ENCODE assay signal across 18 cellular contexts in genomic region chr16:27332105-27332504, GRCh38. TPM values are rescaled to one million over a fixed set of nuclear protein-coding genes. Genes with fewer than 3 reads are reported as not detected.
A peak's percentile ranks its signal among the peaks of the same experiment; 100 is the strongest.
DNase-seq lines count a peak whose midpoint lies in the region; ATAC-seq and TF ChIP-seq lines count a peak whose summit lies in the region.
"Had no signal": no experiment of that assay in that cellular context is flagged by ENCODE, and none has a peak within 500 bp of the region (broad histone marks: within the 10 kb centered on the region; RNA-seq: fewer than 3 reads in every experiment).

No MANE protein-coding gene starts in this region.

- H3K4me3 Mint-ChIP-seq in endothelial cell (ENCODE audit: unreplicated experiment) = peak overlapping the region; percentile 23
- H3K4me3 Mint-ChIP-seq: brain; CD8-positive, alpha-beta T cell; T-helper 1 cell treated with Interleukin-12 subunit alpha and Interleukin-12 subunit beta and Interleukin-4 antibody, amounts not matched to agents 30 μg/mL and 1 μg/mL, for 36 hours had no signal

- no peak overlapping the region for H2BK120ac ChIP-seq in trophoblast cell (ENCODE audit: insufficient read depth, low read length, poor library complexity)

- H3K4me3 ChIP-seq in ACC112 (ENCODE audit: low read depth, low read length) = no peak overlapping the region
- H3K4me3 ChIP-seq in neutrophil (ENCODE audit: low read depth in 1 of 2, low read length in 1 of 2) = no peak overlapping the region
- no peak overlapping the region for H3K4me3 ChIP-seq in trophoblast cell (ENCODE audit: low read depth, low read length)

- H4K91ac ChIP-seq in trophoblast cell (ENCODE audit: low read depth, low read length) = no peak overlapping the region

- H3K18ac ChIP-seq in trophoblast cell (ENCODE audit: low read length) = no peak overlapping the region

- TF ChIP-seq CTCF in endothelial cell (IDR thresholded peaks at IDR 0.05; ENCODE audit: unreplicated experiment) = no peak
- no peak for TF ChIP-seq CTCF in neutrophil (IDR thresholded peaks at IDR 0.05)

- H3K9me3 ChIP-seq in neutrophil = no peaks in the 10 kb centered on the region
- H3K9me3 ChIP-seq in trophoblast cell (ENCODE audit: insufficient read depth, low read depth, low read length) = no peaks in the 10 kb centered on the region

- no peaks in the 10 kb centered on the region for H3K79me1 ChIP-seq in trophoblast cell (ENCODE audit: low read length)

- H3K9ac ChIP-seq in trophoblast cell (ENCODE audit: low read length) = no peak overlapping the region

- H3K36me3 ChIP-seq in ACC112 (ENCODE audit: insufficient read depth, low read length) = peaks cover 26% of the 10 kb centered on the region
- H3K36me3 ChIP-seq in neutrophil = peaks cover 61% of the 10 kb centered on the region
- H3K36me3 ChIP-seq in trophoblast cell (ENCODE audit: control insufficient read depth in 1 of 2, insufficient read depth in 2 of 2, low read length in 2 of 2) = peaks cover 0 to 7% of the 10 kb centered on the region in 2 experiments

- H3K4me1 ChIP-seq in ACC112 (ENCODE audit: control insufficient read depth, insufficient read depth, low read length, unreplicated experiment) (peaks cover 41% of the 10 kb centered on the region), neutrophil (ENCODE audit: control insufficient read depth in 1 of 2, insufficient read depth in 1 of 2, low read depth in 1 of 2, low read length in 1 of 2) (peaks cover 32 to 43% of the 10 kb centered on the region in 2 experiments), trophoblast cell (ENCODE audit: control insufficient read depth in 1 of 2, insufficient read depth in 2 of 2, low read length in 2 of 2) (peaks cover 2 to 3% of the 10 kb centered on the region in 2 experiments)

- no peak overlapping the region for H3K14ac ChIP-seq in trophoblast cell (ENCODE audit: low read length)

- H2BK5ac ChIP-seq in trophoblast cell (ENCODE audit: low read depth, low read length, poor library complexity) = no peak overlapping the region

- peak overlapping the region; percentile 99; the same call in 1 of the 2 replicates for H3K27ac ChIP-seq in ACC112 (ENCODE audit: low read depth, low read length)
- H3K27ac ChIP-seq in neutrophil = peak overlapping the region; percentile 71
- H3K27ac ChIP-seq in trophoblast cell (ENCODE audit: low read depth, low read length) = no peak overlapping the region

- peak; percentile 7 for DNase-seq in EH (ENCODE audit: low read depth)
- peak; percentile 23 for DNase-seq in endothelial cell (ENCODE audit: low spot score)
- DNase-seq in activated CD8-positive, alpha-beta memory T cell treated with anti-CD3 and anti-CD28 coated beads, Interleukin-2, amount 50 U/mL, for 48 hours = no peak
- no peak for DNase-seq in cortex of kidney (lab: John Stamatoyannopoulos, UW)
- DNase-seq in trophoblast cell = no peak
- DNase-seq: CD8-positive, alpha-beta T cell; hypothalamus; mammary epithelial cell; NCI-H146; NCI-H526; stimulated activated CD4-positive, alpha-beta T cell treated with anti-CD3 and anti-CD28 coated beads, Interleukin-4, amount 100 ng/mL, for 4 hours; stimulated activated naive CD4-positive, alpha-beta T cell treated with Interleukin-2 at 50 U/mL for 16 hours had no signal

- H3K27me3 ChIP-seq in ACC112 (ENCODE audit: insufficient read depth, low read length) (no peaks in the 10 kb centered on the region), neutrophil (no peaks in the 10 kb centered on the region), trophoblast cell (ENCODE audit: insufficient read depth, low read length) (no peaks in the 10 kb centered on the region)

- H3K27ac Mint-ChIP-seq in endothelial cell (ENCODE audit: unreplicated experiment) = peak overlapping the region; percentile 99
- H3K27ac Mint-ChIP-seq: CD8-positive, alpha-beta T cell; progenitor cell of endocrine pancreas had no signal

- H3K79me2 ChIP-seq in ACC112 (ENCODE audit: control insufficient read depth, insufficient read depth, low read length, unreplicated experiment) (peaks cover 44% of the 10 kb centered on the region), trophoblast cell (ENCODE audit: control insufficient read depth, insufficient read depth, low read length, poor library complexity) (no peaks in the 10 kb centered on the region)

- WGBS in trophoblast cell (ENCODE audit: extremely low coverage, insufficient coverage, insufficient read length) = no CpG with 5 or more reads among the region's 6 CpGs

- no peak overlapping the region for H2AK5ac ChIP-seq in trophoblast cell (ENCODE audit: low read length)

- peaks cover 33% of the 10 kb centered on the region for H3K4me1 Mint-ChIP-seq in endothelial cell (ENCODE audit: unreplicated experiment)

- H3K4ac ChIP-seq in trophoblast cell (ENCODE audit: low read depth, low read length) = no peak overlapping the region

- H3K9me3 Mint-ChIP-seq in endothelial cell (ENCODE audit: unreplicated experiment) = no peaks in the 10 kb centered on the region
- H3K9me3 Mint-ChIP-seq: CD8-positive, alpha-beta T cell had no signal

- H3K27me3 Mint-ChIP-seq in endothelial cell (ENCODE audit: unreplicated experiment) = no peaks in the 10 kb centered on the region
- H3K27me3 Mint-ChIP-seq: progenitor cell of endocrine pancreas had no signal

- H4K12ac ChIP-seq in trophoblast cell (ENCODE audit: low read depth, low read length) = no peak overlapping the region

- no peak overlapping the region for H3K23ac ChIP-seq in trophoblast cell (ENCODE audit: low read length)

- H4K8ac ChIP-seq in trophoblast cell (ENCODE audit: low read depth, low read length) = no peak overlapping the region

- no peak overlapping the region for H2BK12ac ChIP-seq in trophoblast cell (ENCODE audit: low read length)

- H2AFZ ChIP-seq in ACC112 (ENCODE audit: low read length, unreplicated experiment) (no peak overlapping the region), trophoblast cell (ENCODE audit: insufficient read depth, low read length, poor library complexity) (no peak overlapping the region)

- H3K36me3 Mint-ChIP-seq in endothelial cell (ENCODE audit: low read depth, unreplicated experiment) = peaks cover 8% of the 10 kb centered on the region
- H3K36me3 Mint-ChIP-seq: brain had no signal

- H3K4me2 ChIP-seq in trophoblast cell (ENCODE audit: low read length) = no peak overlapping the region

- no peak for ATAC-seq in GM19463 (IDR thresholded peaks at IDR 0.05; ENCODE audit: unreplicated experiment)
- ATAC-seq: CD8-positive, alpha-beta T cell had no signal

RNA-seq across cellular contexts. Expression of gene IL4R, which starts 18.3 kb away (rescaled TPM):
- total RNA-seq in endothelial cell (ENCODE audit: unreplicated experiment) = 45.7 TPM
- polyA plus RNA-seq in trophoblast cell (2013) = 20.5 and 20.6 TPM in 2 replicates

Comparison
In these comparisons a context has a peak if more than half of its experiments do, and no peak if none do; other contexts are left out.
1. DNase-seq: peak in EH (single experiment) and endothelial cell (single experiment); none in activated CD8-positive, alpha-beta memory T cell treated with anti-CD3 and anti-CD28 coated beads, Interleukin-2, amount 50 U/mL, for 48 hours (single experiment), cortex of kidney (single experiment) and trophoblast cell (0 of 2).